2 cellular contexts compared by ENCODE assay signal in genomic region chrX:102659790-102660757, GRCh38.
A peak's percentile ranks its signal among the peaks of the same experiment; 100 is the strongest.
TF ChIP-seq lines count a peak whose summit lies in the region.

No MANE protein-coding gene starts in this region.

TF ChIP-seq in GM12891, 5 proteins besides CTCF, POLR2A, EP300 and RAD21:
- TF ChIP-seq TAF1 (IDR thresholded peaks at IDR 0.05; ENCODE audit: low read depth, low read length): peak; percentile 65
- no peak for TF ChIP-seq SPI1 (IDR thresholded peaks at IDR 0.05; ENCODE audit: low read depth, low read length)
- no peak for TF ChIP-seq POU2F2 (IDR thresholded peaks at IDR 0.05; ENCODE audit: low read depth, low read length)

TF ChIP-seq in HepG2, 621 proteins besides CTCF, POLR2A, EP300 and RAD21 (continues in another document):
- TF ChIP-seq ATF7 (IDR thresholded peaks at IDR 0.05): no peak
- no peak for TF ChIP-seq ATF7 (CRISPR knock-in tag; IDR thresholded peaks at IDR 0.05)
- no peak for TF ChIP-seq SP1 (IDR thresholded peaks at IDR 0.05)
- TF ChIP-seq SP1 (CRISPR knock-in tag; IDR thresholded peaks at IDR 0.05): peak; percentile 45; the same call in 1 of the 2 replicates
- TF ChIP-seq ZNF678 (CRISPR knock-in tag; IDR thresholded peaks at IDR 0.05): no peak
- no peak for TF ChIP-seq EHMT2 (IDR thresholded peaks at IDR 0.05; ENCODE audit: borderline replicate concordance, low read depth, low read length)
- no peak for TF ChIP-seq REXO4 (CRISPR knock-in tag; IDR thresholded peaks at IDR 0.05; ENCODE audit: borderline replicate concordance)
- TF ChIP-seq SRSF1 (optimal IDR thresholded peaks at IDR 0.05; ENCODE audit: low read depth, low read length): no peak
- no peak for TF ChIP-seq ZNF547 (CRISPR knock-in tag; IDR thresholded peaks at IDR 0.05)
- TF ChIP-seq EEA1 (CRISPR knock-in tag; IDR thresholded peaks at IDR 0.05; ENCODE audit: borderline replicate concordance): no peak
- TF ChIP-seq TOPORS (CRISPR knock-in tag; IDR thresholded peaks at IDR 0.05): no peak
- no peak for TF ChIP-seq ZNF143 (CRISPR knock-in tag; IDR thresholded peaks at IDR 0.05)
- TF ChIP-seq ZNF318 (CRISPR knock-in tag; IDR thresholded peaks at IDR 0.05): no peak
- TF ChIP-seq ZNF431 (CRISPR knock-in tag; IDR thresholded peaks at IDR 0.05; ENCODE audit: borderline replicate concordance, low read depth): no peak
- no peak for TF ChIP-seq MED8 (CRISPR knock-in tag; IDR thresholded peaks at IDR 0.05; ENCODE audit: insufficient replicate concordance)
- no peak for TF ChIP-seq ZNF513 (CRISPR knock-in tag; conservative IDR thresholded peaks at IDR 0.05)
- TF ChIP-seq JUND (CRISPR knock-in tag; IDR thresholded peaks at IDR 0.05): no peak
- TF ChIP-seq ZNF839 (CRISPR knock-in tag; IDR thresholded peaks at IDR 0.05; ENCODE audit: borderline replicate concordance): no peak
- TF ChIP-seq SRF (IDR thresholded peaks at IDR 0.05; ENCODE audit: low read depth, low read length): no peak
- TF ChIP-seq CCAR2 (optimal IDR thresholded peaks at IDR 0.05; ENCODE audit: low read depth, low read length): no peak
- TF ChIP-seq NAIF1 (CRISPR knock-in tag; IDR thresholded peaks at IDR 0.05; ENCODE audit: borderline replicate concordance): no peak
- TF ChIP-seq ARID4A (CRISPR knock-in tag; IDR thresholded peaks at IDR 0.05; ENCODE audit: borderline replicate concordance): peak; percentile 74
- no peak for TF ChIP-seq KLF6 (CRISPR knock-in tag; IDR thresholded peaks at IDR 0.05)
- no peak for TF ChIP-seq ZSCAN22 (CRISPR knock-in tag; IDR thresholded peaks at IDR 0.05)
- peak; percentile 72 for TF ChIP-seq MAFG (CRISPR knock-in tag; IDR thresholded peaks at IDR 0.05)
- no peak for TF ChIP-seq ZUFSP (CRISPR knock-in tag; IDR thresholded peaks at IDR 0.05; ENCODE audit: borderline replicate concordance)
- TF ChIP-seq ZNF205 (CRISPR knock-in tag; IDR thresholded peaks at IDR 0.05): no peak
- TF ChIP-seq TSC22D2 (CRISPR knock-in tag; IDR thresholded peaks at IDR 0.05; ENCODE audit: borderline replicate concordance): no peak
- TF ChIP-seq ZNF17 (CRISPR knock-in tag; IDR thresholded peaks at IDR 0.05): no peak
- no peak for TF ChIP-seq ZNF672 (CRISPR knock-in tag; IDR thresholded peaks at IDR 0.05)
- TF ChIP-seq ZNF263 (CRISPR knock-in tag; IDR thresholded peaks at IDR 0.05): no peak
- no peak for TF ChIP-seq JDP2 (CRISPR knock-in tag; IDR thresholded peaks at IDR 0.05; ENCODE audit: borderline replicate concordance)
- no peak for TF ChIP-seq ZKSCAN1 (IDR thresholded peaks at IDR 0.05; ENCODE audit: low read length)
- TF ChIP-seq ZNF446 (CRISPR knock-in tag; IDR thresholded peaks at IDR 0.05): no peak
- TF ChIP-seq MAZ (IDR thresholded peaks at IDR 0.05; ENCODE audit: borderline replicate concordance, low read depth, low read length): no peak
- no peak for TF ChIP-seq MAZ (CRISPR knock-in tag; IDR thresholded peaks at IDR 0.05; ENCODE audit: low read depth)
- no peak for TF ChIP-seq ZNF773 (CRISPR knock-in tag; IDR thresholded peaks at IDR 0.05; ENCODE audit: borderline replicate concordance)
- TF ChIP-seq ZXDC (CRISPR knock-in tag; IDR thresholded peaks at IDR 0.05): no peak
- TF ChIP-seq BHLHE40 (IDR thresholded peaks at IDR 0.05; ENCODE audit: low read length): peak; percentile 91
- peak; percentile 84 for TF ChIP-seq ZMYM4 (CRISPR knock-in tag; IDR thresholded peaks at IDR 0.05)
- no peak for TF ChIP-seq ZBTB25 (CRISPR knock-in tag; IDR thresholded peaks at IDR 0.05)
- no peak for TF ChIP-seq ZKSCAN5 (CRISPR knock-in tag; IDR thresholded peaks at IDR 0.05)
- TF ChIP-seq SIX4 (CRISPR knock-in tag; IDR thresholded peaks at IDR 0.05): no peak
- TF ChIP-seq ZNF567 (CRISPR knock-in tag; IDR thresholded peaks at IDR 0.05; ENCODE audit: borderline replicate concordance): no peak
